ENCODE assay signal across 24 cellular contexts in the genomic region with DNA sequence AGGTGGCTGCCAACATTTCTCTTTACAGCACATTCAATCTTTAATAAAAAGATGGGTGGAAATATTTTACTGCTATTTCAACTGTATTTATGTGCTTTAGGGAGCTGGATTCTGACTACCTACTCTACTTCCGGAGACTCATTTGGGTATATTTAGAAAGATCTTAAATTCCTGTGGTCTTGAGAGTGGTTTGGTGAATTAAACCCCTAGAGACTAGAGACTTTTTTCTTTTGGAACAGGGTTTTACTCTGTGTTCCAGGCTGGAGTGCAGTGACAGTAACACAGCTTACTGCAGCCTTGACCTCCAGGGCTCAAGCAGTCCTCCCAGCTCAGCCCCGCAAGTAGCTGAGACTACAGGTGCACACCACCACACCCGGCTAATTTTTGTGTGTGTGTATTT.
DNase-seq lines count a peak whose midpoint lies in the region; ATAC-seq and TF ChIP-seq lines count a peak whose summit lies in the region.
"Had no signal": no experiment of that assay in that cellular context is flagged by ENCODE, and none has a peak within 500 bp of the region (broad histone marks: within the 10 kb centered on the region; RNA-seq: fewer than 3 reads in every experiment).

No MANE protein-coding gene starts in this region.

- peak overlapping the region in 1 of 11 experiments; percentile 28; a peak in 2 of 22 replicates for H3K9ac ChIP-seq in BLaER1 treated with 17β-estradiol and CSF1 and Interleukin-3, amounts not matched to agents 10 nM and 100 nM

- DNase-seq in NB4 (ENCODE audit: low read depth) = peak; percentile 11
- DNase-seq in coronary artery (ENCODE audit: low spot score) = no peak
- DNase-seq in thoracic aorta (ENCODE audit: low spot score) = no peak
- no peak for DNase-seq in medulla oblongata (ENCODE audit: extremely low spot score)
- no peak for DNase-seq in NK-92 treated with Interleukin-12 subunit alpha and Interleukin-12 subunit beta, amount 100 ng/mL, for 24 hours (lab: John Stamatoyannopoulos, UW)
- DNase-seq in Peyer's patch = no peak
- DNase-seq: activated CD4-positive, alpha-beta T cell treated with anti-CD3 and anti-CD28 coated beads for 4 hours; activated CD8-positive, alpha-beta memory T cell treated with anti-CD3 and anti-CD28 coated beads, Interleukin-2, amount 50 U/mL, for 4 hours; activated effector memory CD4-positive, alpha-beta T cell treated with anti-CD3 and anti-CD28 coated beads, Interleukin-2, amount 50 U/mL, for 16 hours; adrenal gland; central memory CD4-positive, alpha-beta T cell; effector CD8-positive, alpha-beta T cell; GF-D8; glutamatergic neuron; NCI-H1930; NCI-H345; spleen; SW 1271 had no signal

- ATAC-seq in thoracic aorta (ENCODE audit: insufficient number of reproducible peaks, low FRiP score, low read depth) (no peak), GM19328 (IDR thresholded peaks at IDR 0.05; ENCODE audit: unreplicated experiment) (no peak)

- H3K4me3 ChIP-seq in BLaER1 treated with 17β-estradiol and CSF1 and Interleukin-3, amounts not matched to agents 10 nM and 100 nM = peak overlapping the region in 1 of 10 experiments; percentile 19; a peak in 1 of 20 replicates
- H3K4me3 ChIP-seq in NB4 (ENCODE audit: low read depth, low read length) (no peak overlapping the region), coronary artery (no peak overlapping the region), thoracic aorta (no peak overlapping the region), Peyer's patch (no peak overlapping the region)
- H3K4me3 ChIP-seq: adrenal gland, esophagus muscularis mucosa, spleen, suprapubic skin had no signal

- H3K36me3 ChIP-seq in BLaER1 treated with 17β-estradiol and CSF1 and Interleukin-3, amounts not matched to agents 10 nM and 100 nM = no peaks in the 10 kb centered on the region
- H3K36me3 ChIP-seq in thoracic aorta (no peaks in the 10 kb centered on the region), Peyer's patch (no peaks in the 10 kb centered on the region)
- H3K36me3 ChIP-seq: adrenal gland, esophagus muscularis mucosa, spleen, suprapubic skin had no signal

- H4K20me1 ChIP-seq in BLaER1 treated with 17β-estradiol and CSF1 and Interleukin-3, amounts not matched to agents 10 nM and 100 nM = no peaks in the 10 kb centered on the region

- H3K4me2 ChIP-seq in BLaER1 treated with 17β-estradiol and CSF1 and Interleukin-3, amounts not matched to agents 10 nM and 100 nM = peak overlapping the region; percentile 32 to 88 (median 75)

- H3K4me1 ChIP-seq in BLaER1 treated with 17β-estradiol and CSF1 and Interleukin-3, amounts not matched to agents 10 nM and 100 nM = peaks cover 16 to 45% (median 38%) of the 10 kb centered on the region in 10 experiments
- H3K4me1 ChIP-seq in thoracic aorta (ENCODE audit: control insufficient read depth in 1 of 2, low read depth in 2 of 2) (peaks cover 42 to 53% of the 10 kb centered on the region in 2 donors), Peyer's patch (no peaks in the 10 kb centered on the region)
- H3K4me1 ChIP-seq: adrenal gland, spleen had no signal

- TF ChIP-seq POLR2A in NB4 (IDR thresholded peaks at IDR 0.05; ENCODE audit: extremely low read depth, insufficient read length) (no peak), Peyer's patch (IDR thresholded peaks at IDR 0.05) (no peak)

- no peaks in the 10 kb centered on the region for H3K27me3 ChIP-seq in BLaER1 treated with 17β-estradiol and CSF1 and Interleukin-3, amounts not matched to agents 10 nM and 100 nM
- no peaks in the 10 kb centered on the region for H3K27me3 ChIP-seq in thoracic aorta (replicated peaks; ENCODE audit: insufficient read depth)
- no peaks in the 10 kb centered on the region for H3K27me3 ChIP-seq in Peyer's patch
- H3K27me3 ChIP-seq: adrenal gland, esophagus muscularis mucosa, spleen, suprapubic skin had no signal

- H3K9me3 ChIP-seq in BLaER1 treated with 17β-estradiol and CSF1 and Interleukin-3, amounts not matched to agents 10 nM and 100 nM (replicated peaks in 1 of 11) = peaks cover 10 to 35% (median 17%) of the 10 kb centered on the region in 11 experiments
- no peaks in the 10 kb centered on the region for H3K9me3 ChIP-seq in thoracic aorta
- H3K9me3 ChIP-seq in Peyer's patch = peaks cover 0 to 3% (median 0%) of the 10 kb centered on the region in 4 donors
- H3K9me3 ChIP-seq: adrenal gland had no signal

- peak overlapping the region in 5 of 11 experiments; percentile 22 to 44 (median 27); a peak in 5 of 22 replicates for H3K27ac ChIP-seq in BLaER1 treated with 17β-estradiol and CSF1 and Interleukin-3, amounts not matched to agents 10 nM and 100 nM
- peak overlapping the region; percentile 48 to 91 for H3K27ac ChIP-seq in coronary artery
- peak overlapping the region; percentile 64 to 85 for H3K27ac ChIP-seq in thoracic aorta
- no peak overlapping the region for H3K27ac ChIP-seq in Peyer's patch
- H3K27ac ChIP-seq: adrenal gland, HL-60, RWPE1, spleen had no signal

- TF ChIP-seq CTCF in NB4 (IDR thresholded peaks at IDR 0.05; ENCODE audit: low read depth, low read length) (no peak), coronary artery (IDR thresholded peaks at IDR 0.05) (no peak), thoracic aorta (IDR thresholded peaks at IDR 0.05) (no peak), Peyer's patch (IDR thresholded peaks at IDR 0.05) (no peak)

Comparison
In these comparisons a context has a peak if more than half of its experiments do, and no peak if none do; other contexts are left out.
1. H3K27ac ChIP-seq: peak in coronary artery (2 of 2) and thoracic aorta (2 of 2); none in Peyer's patch (0 of 4).